Comparison of ENCODE assay signal across 2 cellular contexts in genomic region chr9:137441935-137442321, GRCh38.
TF ChIP-seq lines count a peak whose summit lies in the region.

No MANE protein-coding gene starts in this region.

TF ChIP-seq in WTC11, 78 proteins besides CTCF, POLR2A, EP300 and RAD21:
- no peak for TF ChIP-seq JUN (CRISPR knock-in tag; IDR thresholded peaks at IDR 0.05)
- no peak for TF ChIP-seq TEAD4 (CRISPR knock-in tag; IDR thresholded peaks at IDR 0.05)
- no peak for TF ChIP-seq FOXP1 (CRISPR knock-in tag; IDR thresholded peaks at IDR 0.05; ENCODE audit: borderline replicate concordance)
- TF ChIP-seq MXD4 (CRISPR knock-in tag; IDR thresholded peaks at IDR 0.05; ENCODE audit: borderline replicate concordance), result no peak
- TF ChIP-seq NFYB (CRISPR knock-in tag; conservative IDR thresholded peaks at IDR 0.05; ENCODE audit: low read depth), result no peak
- TF ChIP-seq, protein P1, sequence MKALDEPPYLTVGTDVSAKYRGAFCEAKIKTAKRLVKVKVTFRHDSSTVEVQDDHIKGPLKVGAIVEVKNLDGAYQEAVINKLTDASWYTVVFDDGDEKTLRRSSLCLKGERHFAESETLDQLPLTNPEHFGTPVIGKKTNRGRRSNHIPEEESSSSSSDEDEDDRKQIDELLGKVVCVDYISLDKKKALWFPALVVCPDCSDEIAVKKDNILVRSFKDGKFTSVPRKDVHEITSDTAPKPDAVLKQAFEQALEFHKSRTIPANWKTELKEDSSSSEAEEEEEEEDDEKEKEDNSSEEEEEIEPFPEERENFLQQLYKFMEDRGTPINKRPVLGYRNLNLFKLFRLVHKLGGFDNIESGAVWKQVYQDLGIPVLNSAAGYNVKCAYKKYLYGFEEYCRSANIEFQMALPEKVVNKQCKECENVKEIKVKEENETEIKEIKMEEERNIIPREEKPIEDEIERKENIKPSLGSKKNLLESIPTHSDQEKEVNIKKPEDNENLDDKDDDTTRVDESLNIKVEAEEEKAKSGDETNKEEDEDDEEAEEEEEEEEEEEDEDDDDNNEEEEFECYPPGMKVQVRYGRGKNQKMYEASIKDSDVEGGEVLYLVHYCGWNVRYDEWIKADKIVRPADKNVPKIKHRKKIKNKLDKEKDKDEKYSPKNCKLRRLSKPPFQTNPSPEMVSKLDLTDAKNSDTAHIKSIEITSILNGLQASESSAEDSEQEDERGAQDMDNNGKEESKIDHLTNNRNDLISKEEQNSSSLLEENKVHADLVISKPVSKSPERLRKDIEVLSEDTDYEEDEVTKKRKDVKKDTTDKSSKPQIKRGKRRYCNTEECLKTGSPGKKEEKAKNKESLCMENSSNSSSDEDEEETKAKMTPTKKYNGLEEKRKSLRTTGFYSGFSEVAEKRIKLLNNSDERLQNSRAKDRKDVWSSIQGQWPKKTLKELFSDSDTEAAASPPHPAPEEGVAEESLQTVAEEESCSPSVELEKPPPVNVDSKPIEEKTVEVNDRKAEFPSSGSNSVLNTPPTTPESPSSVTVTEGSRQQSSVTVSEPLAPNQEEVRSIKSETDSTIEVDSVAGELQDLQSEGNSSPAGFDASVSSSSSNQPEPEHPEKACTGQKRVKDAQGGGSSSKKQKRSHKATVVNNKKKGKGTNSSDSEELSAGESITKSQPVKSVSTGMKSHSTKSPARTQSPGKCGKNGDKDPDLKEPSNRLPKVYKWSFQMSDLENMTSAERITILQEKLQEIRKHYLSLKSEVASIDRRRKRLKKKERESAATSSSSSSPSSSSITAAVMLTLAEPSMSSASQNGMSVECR (CRISPR knock-in tag; IDR thresholded peaks at IDR 0.05; ENCODE audit: borderline replicate concordance), result no peak
- no peak for TF ChIP-seq CBFB (CRISPR knock-in tag; IDR thresholded peaks at IDR 0.05; ENCODE audit: low read depth)
- no peak for TF ChIP-seq ZNF232 (CRISPR knock-in tag; IDR thresholded peaks at IDR 0.05)
- TF ChIP-seq, protein P2, sequence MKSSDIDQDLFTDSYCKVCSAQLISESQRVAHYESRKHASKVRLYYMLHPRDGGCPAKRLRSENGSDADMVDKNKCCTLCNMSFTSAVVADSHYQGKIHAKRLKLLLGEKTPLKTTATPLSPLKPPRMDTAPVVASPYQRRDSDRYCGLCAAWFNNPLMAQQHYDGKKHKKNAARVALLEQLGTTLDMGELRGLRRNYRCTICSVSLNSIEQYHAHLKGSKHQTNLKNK (CRISPR knock-in tag; IDR thresholded peaks at IDR 0.05), result no peak
- TF ChIP-seq, protein P3, sequence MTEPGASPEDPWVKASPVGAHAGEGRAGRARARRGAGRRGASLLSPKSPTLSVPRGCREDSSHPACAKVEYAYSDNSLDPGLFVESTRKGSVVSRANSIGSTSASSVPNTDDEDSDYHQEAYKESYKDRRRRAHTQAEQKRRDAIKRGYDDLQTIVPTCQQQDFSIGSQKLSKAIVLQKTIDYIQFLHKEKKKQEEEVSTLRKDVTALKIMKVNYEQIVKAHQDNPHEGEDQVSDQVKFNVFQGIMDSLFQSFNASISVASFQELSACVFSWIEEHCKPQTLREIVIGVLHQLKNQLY (CRISPR knock-in tag; IDR thresholded peaks at IDR 0.05), result no peak
- TF ChIP-seq, protein P4, sequence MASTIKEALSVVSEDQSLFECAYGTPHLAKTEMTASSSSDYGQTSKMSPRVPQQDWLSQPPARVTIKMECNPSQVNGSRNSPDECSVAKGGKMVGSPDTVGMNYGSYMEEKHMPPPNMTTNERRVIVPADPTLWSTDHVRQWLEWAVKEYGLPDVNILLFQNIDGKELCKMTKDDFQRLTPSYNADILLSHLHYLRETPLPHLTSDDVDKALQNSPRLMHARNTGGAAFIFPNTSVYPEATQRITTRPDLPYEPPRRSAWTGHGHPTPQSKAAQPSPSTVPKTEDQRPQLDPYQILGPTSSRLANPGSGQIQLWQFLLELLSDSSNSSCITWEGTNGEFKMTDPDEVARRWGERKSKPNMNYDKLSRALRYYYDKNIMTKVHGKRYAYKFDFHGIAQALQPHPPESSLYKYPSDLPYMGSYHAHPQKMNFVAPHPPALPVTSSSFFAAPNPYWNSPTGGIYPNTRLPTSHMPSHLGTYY (CRISPR knock-in tag; IDR thresholded peaks at IDR 0.05), result no peak
- no peak for TF ChIP-seq NR3C1 (CRISPR knock-in tag; conservative IDR thresholded peaks at IDR 0.05; ENCODE audit: low read depth)
- no peak for TF ChIP-seq E2F5 (CRISPR knock-in tag; IDR thresholded peaks at IDR 0.05)
- TF ChIP-seq, protein P5, sequence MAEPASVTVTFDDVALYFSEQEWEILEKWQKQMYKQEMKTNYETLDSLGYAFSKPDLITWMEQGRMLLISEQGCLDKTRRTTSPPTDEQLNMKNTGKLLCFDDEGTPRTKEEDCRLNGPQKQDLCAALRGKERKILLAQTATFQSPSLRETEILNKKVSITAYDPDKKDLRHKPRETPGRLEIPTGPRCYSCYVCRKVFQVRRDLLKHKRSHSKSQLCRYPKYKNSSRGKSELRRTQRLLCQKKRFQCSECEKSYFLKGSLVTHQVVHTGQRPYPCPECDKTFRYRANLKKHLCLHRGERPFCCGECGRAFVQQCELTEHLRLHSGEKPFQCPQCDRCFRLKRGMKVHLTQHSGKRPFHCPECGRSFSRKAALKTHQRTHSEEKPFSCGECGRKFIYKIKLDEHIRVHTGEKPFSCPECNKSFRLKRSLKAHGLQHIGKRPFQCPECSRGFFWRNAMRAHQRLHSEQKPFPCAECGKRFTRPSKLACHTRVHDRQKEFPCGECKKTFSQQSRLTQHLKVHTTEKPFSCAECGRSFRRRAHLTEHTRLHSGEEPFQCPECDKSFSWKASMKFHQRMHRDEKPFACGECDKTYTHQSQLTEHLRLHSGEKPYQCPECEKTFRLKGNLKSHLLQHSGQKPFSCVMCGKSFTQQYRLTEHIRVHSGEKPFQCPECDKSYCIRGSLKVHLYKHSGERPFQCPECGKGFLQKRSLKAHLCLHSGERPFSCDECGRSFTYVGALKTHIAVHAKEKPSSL (CRISPR knock-in tag; conservative IDR thresholded peaks at IDR 0.05), result no peak
- no peak for TF ChIP-seq ELF4 (CRISPR knock-in tag; IDR thresholded peaks at IDR 0.05; ENCODE audit: low read depth)
- no peak for TF ChIP-seq FOXJ3 (CRISPR knock-in tag; IDR thresholded peaks at IDR 0.05; ENCODE audit: borderline replicate concordance)
- no peak for TF ChIP-seq JAZF1 (CRISPR knock-in tag; IDR thresholded peaks at IDR 0.05)
- no peak for TF ChIP-seq PRRX2 (CRISPR knock-in tag; IDR thresholded peaks at IDR 0.05)
- TF ChIP-seq ZNF263 (CRISPR knock-in tag; IDR thresholded peaks at IDR 0.05; ENCODE audit: low read depth), result no peak
- TF ChIP-seq ZNF423 (CRISPR knock-in tag; IDR thresholded peaks at IDR 0.05), result no peak

TF ChIP-seq in HepG2, 621 proteins besides CTCF, POLR2A, EP300 and RAD21:
- TF ChIP-seq SRSF1 (optimal IDR thresholded peaks at IDR 0.05; ENCODE audit: low read depth, low read length) (no peak), ZNF333 (CRISPR knock-in tag; IDR thresholded peaks at IDR 0.05; ENCODE audit: borderline replicate concordance) (no peak), ZNF256 (CRISPR knock-in tag; conservative IDR thresholded peaks at IDR 0.05) (no peak), ZFYVE20 (CRISPR knock-in tag; IDR thresholded peaks at IDR 0.05; ENCODE audit: borderline replicate concordance, low read depth) (no peak), KDM3A (CRISPR knock-in tag; IDR thresholded peaks at IDR 0.05; ENCODE audit: low read depth) (no peak), TCF7 (IDR thresholded peaks at IDR 0.05; ENCODE audit: low read depth) (no peak)
- TF ChIP-seq, protein P6, sequence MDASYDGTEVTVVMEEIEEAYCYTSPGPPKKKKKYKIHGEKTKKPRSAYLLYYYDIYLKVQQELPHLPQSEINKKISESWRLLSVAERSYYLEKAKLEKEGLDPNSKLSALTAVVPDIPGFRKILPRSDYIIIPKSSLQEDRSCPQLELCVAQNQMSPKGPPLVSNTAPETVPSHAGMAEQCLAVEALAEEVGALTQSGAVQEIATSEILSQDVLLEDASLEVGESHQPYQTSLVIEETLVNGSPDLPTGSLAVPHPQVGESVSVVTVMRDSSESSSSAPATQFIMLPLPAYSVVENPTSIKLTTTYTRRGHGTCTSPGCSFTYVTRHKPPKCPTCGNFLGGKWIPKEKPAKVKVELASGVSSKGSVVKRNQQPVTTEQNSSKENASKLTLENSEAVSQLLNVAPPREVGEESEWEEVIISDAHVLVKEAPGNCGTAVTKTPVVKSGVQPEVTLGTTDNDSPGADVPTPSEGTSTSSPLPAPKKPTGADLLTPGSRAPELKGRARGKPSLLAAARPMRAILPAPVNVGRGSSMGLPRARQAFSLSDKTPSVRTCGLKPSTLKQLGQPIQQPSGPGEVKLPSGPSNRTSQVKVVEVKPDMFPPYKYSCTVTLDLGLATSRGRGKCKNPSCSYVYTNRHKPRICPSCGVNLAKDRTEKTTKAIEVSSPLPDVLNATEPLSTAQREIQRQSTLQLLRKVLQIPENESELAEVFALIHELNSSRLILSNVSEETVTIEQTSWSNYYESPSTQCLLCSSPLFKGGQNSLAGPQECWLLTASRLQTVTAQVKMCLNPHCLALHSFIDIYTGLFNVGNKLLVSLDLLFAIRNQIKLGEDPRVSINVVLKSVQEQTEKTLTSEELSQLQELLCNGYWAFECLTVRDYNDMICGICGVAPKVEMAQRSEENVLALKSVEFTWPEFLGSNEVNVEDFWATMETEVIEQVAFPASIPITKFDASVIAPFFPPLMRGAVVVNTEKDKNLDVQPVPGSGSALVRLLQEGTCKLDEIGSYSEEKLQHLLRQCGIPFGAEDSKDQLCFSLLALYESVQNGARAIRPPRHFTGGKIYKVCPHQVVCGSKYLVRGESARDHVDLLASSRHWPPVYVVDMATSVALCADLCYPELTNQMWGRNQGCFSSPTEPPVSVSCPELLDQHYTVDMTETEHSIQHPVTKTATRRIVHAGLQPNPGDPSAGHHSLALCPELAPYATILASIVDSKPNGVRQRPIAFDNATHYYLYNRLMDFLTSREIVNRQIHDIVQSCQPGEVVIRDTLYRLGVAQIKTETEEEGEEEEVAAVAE (CRISPR knock-in tag; IDR thresholded peaks at IDR 0.05; ENCODE audit: borderline replicate concordance), result no peak
- TF ChIP-seq, protein P7, sequence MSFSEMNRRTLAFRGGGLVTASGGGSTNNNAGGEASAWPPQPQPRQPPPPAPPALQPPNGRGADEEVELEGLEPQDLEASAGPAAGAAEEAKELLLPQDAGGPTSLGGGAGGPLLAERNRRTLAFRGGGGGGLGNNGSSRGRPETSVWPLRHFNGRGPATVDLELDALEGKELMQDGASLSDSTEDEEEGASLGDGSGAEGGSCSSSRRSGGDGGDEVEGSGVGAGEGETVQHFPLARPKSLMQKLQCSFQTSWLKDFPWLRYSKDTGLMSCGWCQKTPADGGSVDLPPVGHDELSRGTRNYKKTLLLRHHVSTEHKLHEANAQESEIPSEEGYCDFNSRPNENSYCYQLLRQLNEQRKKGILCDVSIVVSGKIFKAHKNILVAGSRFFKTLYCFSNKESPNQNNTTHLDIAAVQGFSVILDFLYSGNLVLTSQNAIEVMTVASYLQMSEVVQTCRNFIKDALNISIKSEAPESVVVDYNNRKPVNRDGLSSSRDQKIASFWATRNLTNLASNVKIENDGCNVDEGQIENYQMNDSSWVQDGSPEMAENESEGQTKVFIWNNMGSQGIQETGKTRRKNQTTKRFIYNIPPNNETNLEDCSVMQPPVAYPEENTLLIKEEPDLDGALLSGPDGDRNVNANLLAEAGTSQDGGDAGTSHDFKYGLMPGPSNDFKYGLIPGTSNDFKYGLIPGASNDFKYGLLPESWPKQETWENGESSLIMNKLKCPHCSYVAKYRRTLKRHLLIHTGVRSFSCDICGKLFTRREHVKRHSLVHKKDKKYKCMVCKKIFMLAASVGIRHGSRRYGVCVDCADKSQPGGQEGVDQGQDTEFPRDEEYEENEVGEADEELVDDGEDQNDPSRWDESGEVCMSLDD (CRISPR knock-in tag; IDR thresholded peaks at IDR 0.05; ENCODE audit: borderline replicate concordance), result no peak
